Comparison of ENCODE assay signal across 12 cellular contexts in genomic region chr2:5368263-5368662, GRCh38.
"Had no signal": no experiment of that assay in that cellular context is flagged by ENCODE, and none has a peak within 500 bp of the region (broad histone marks: within the 10 kb centered on the region; RNA-seq: fewer than 3 reads in every experiment).

No MANE protein-coding gene starts in this region.

- H3K9me3 ChIP-seq: colonic mucosa, heart left ventricle, left ventricle myocardium inferior, pancreas, testis had no signal

- H3K4me3 ChIP-seq: colonic mucosa, heart left ventricle, left ventricle myocardium inferior, pancreas, testis had no signal

- H3K27ac ChIP-seq: colonic mucosa, heart left ventricle, left ventricle myocardium inferior, pancreas, testis had no signal

- H3K27me3 ChIP-seq: colonic mucosa, pancreas, testis had no signal

- ATAC-seq: heart left ventricle; pancreas; stimulated activated naive CD8-positive, alpha-beta T cell treated with anti-CD3 and anti-CD28 coated beads, Interleukin-15, amount 100 ng/mL, for 72 hours had no signal

- DNase-seq: activated CD4-positive, alpha-beta T cell treated with anti-CD3 and anti-CD28 coated beads for 4 hours; activated CD8-positive, alpha-beta memory T cell treated with anti-CD3 and anti-CD28 coated beads for 24 hours; activated naive CD4-positive, alpha-beta T cell treated with anti-CD3 and anti-CD28 coated beads, Interleukin-2, amount 10 ng/mL, durations not matched to agents 7 days and 5 days; colonic mucosa; foreskin melanocyte; heart left ventricle; left ventricle myocardium inferior; mesenchymal stem cell; pancreas; stimulated activated CD4-positive, alpha-beta T cell treated with anti-CD3 and anti-CD28 coated beads, Interleukin-4, amount 100 ng/mL, for 4 hours; stimulated activated naive CD8-positive, alpha-beta T cell treated with anti-CD3 and anti-CD28 coated beads, Interleukin-15, amount 100 ng/mL, for 72 hours; testis had no signal

- H3K36me3 ChIP-seq: colonic mucosa, heart left ventricle, left ventricle myocardium inferior, pancreas had no signal

- H3K4me1 ChIP-seq: colonic mucosa, left ventricle myocardium inferior, pancreas, testis had no signal
